Comparison of ENCODE assay signal across 14 cellular contexts in genomic region chr11:67582026-67582425, GRCh38. TPM values are rescaled to one million over a fixed set of nuclear protein-coding genes. Genes with fewer than 3 reads are reported as not detected.
DNase-seq lines count a peak whose midpoint lies in the region; ATAC-seq and TF ChIP-seq lines count a peak whose summit lies in the region.
"Had no signal": no experiment of that assay in that cellular context is flagged by ENCODE, and none has a peak within 500 bp of the region (broad histone marks: within the 10 kb centered on the region; RNA-seq: fewer than 3 reads in every experiment).

No MANE protein-coding gene starts in this region.

- H3K4me2 ChIP-seq in GM23338 = peak overlapping the region; percentile 69

- no peaks in the 10 kb centered on the region for H3K36me3 ChIP-seq in CD4-positive, alpha-beta memory T cell (ENCODE audit: insufficient read depth, low read length)
- H3K36me3 ChIP-seq in GM23338 (ENCODE audit: insufficient read depth) = peaks cover 11% of the 10 kb centered on the region; the same call in 1 of the 2 replicates

- H3K27ac Mint-ChIP-seq in CD4-positive, alpha-beta memory T cell = peak overlapping the region in 5 of 7 donors; percentile 24 to 85 (median 52)
- peak overlapping the region; percentile 2; the same call in 1 of the 2 replicates for H3K27ac Mint-ChIP-seq in GM23338
- no peak overlapping the region for H3K27ac Mint-ChIP-seq in activated naive CD8-positive, alpha-beta T cell treated with anti-CD3 and anti-CD28 coated beads for 36 hours
- H3K27ac Mint-ChIP-seq in naive B cell = peak overlapping the region in 1 of 6 donors; percentile 89
- H3K27ac Mint-ChIP-seq in stimulated activated naive CD8-positive, alpha-beta T cell treated with anti-CD3 and anti-CD28 coated beads, Interleukin-15, amount 100 ng/mL, for 72 hours = no peak overlapping the region

- POLR2A ChIA-PET in CD4-positive, alpha-beta memory T cell (lab: Charles Lee; ENCODE audit: partially characterized antibody) = interaction anchor here (1.5 to 3.4 kb wide), 2 partner anchors 27 to 32 kb away, joined by 3 to 22 read pairs; no protein-coding TSS in a partner anchor

- DNase-seq in CD4-positive, alpha-beta memory T cell = no peak
- no peak for DNase-seq in GM23338 (ENCODE audit: low spot score)
- no peak for DNase-seq in activated naive CD8-positive, alpha-beta T cell treated with anti-CD3 and anti-CD28 coated beads for 36 hours
- DNase-seq in naive B cell = no peak
- no peak for DNase-seq in activated effector memory CD4-positive, alpha-beta T cell treated with anti-CD3 and anti-CD28 coated beads, Interleukin-2, amount 50 U/mL, for 16 hours
- DNase-seq in NAMALWA (ENCODE audit: low spot score) = no peak
- DNase-seq in stimulated activated naive CD8-positive, alpha-beta T cell treated with anti-CD3 and anti-CD28 coated beads, Interleukin-15, amount 100 ng/mL, for 72 hours = no peak
- no peak for DNase-seq in DMS 273 treated with DMSO at 0.1 percent for 48 hours (lab: John Stamatoyannopoulos, UW)
- DNase-seq: activated gamma-delta T cell treated with Interleukin-2 at 50 U/mL for 16 hours, heart right ventricle had no signal

- no peak overlapping the region for H3K27ac ChIP-seq in CD4-positive, alpha-beta memory T cell (ENCODE audit: low read depth, low read length)
- no peak overlapping the region for H3K27ac ChIP-seq in GM23338 (ENCODE audit: low read depth)

- peaks cover 20% of the 10 kb centered on the region for H3K4me1 ChIP-seq in CD4-positive, alpha-beta memory T cell (ENCODE audit: insufficient read depth, low read length)
- H3K4me1 ChIP-seq in GM23338 (ENCODE audit: insufficient read depth) = peaks cover 39% of the 10 kb centered on the region

- H3K9me2 ChIP-seq in GM23338 (ENCODE audit: insufficient read depth) = no peaks in the 10 kb centered on the region

- H3K9me3 Mint-ChIP-seq in CD4-positive, alpha-beta memory T cell = no peaks in the 10 kb centered on the region
- H3K9me3 Mint-ChIP-seq in GM23338 (peaks cover 2% of the 10 kb centered on the region; the same call in 2 of the 3 replicates), naive B cell (no peaks in the 10 kb centered on the region)
- H3K9me3 Mint-ChIP-seq in activated naive CD8-positive, alpha-beta T cell treated with anti-CD3 and anti-CD28 coated beads for 36 hours = peaks cover 5% of the 10 kb centered on the region
- peaks cover 5 to 8% of the 10 kb centered on the region in 2 donors for H3K9me3 Mint-ChIP-seq in stimulated activated naive CD8-positive, alpha-beta T cell treated with anti-CD3 and anti-CD28 coated beads, Interleukin-15, amount 100 ng/mL, for 72 hours

- H3K27me3 ChIP-seq in CD4-positive, alpha-beta memory T cell (ENCODE audit: insufficient read depth, low read length) = no peaks in the 10 kb centered on the region
- H3K27me3 ChIP-seq in GM23338 (ENCODE audit: insufficient read depth) = no peaks in the 10 kb centered on the region

- intact Hi-C loops in CD4-positive, alpha-beta memory T cell (cut with micrococcal nuclease) = no loop called here

- H3F3A ChIP-seq in GM23338 (replicated peaks; ENCODE audit: low read depth) = peaks cover 15% of the 10 kb centered on the region

- no peak for TF ChIP-seq CTCF in GM23338 (conservative IDR thresholded peaks at IDR 0.05; ENCODE audit: low read depth in 2 of 2)

- H4K20me1 ChIP-seq in GM23338 (replicated peaks; ENCODE audit: insufficient read depth) = peaks cover 13% of the 10 kb centered on the region; the same call in 1 of the 2 replicates

- peaks cover 27% of the 10 kb centered on the region for H3K79me2 ChIP-seq in GM23338 (replicated peaks; ENCODE audit: insufficient read depth)

- H3K27me3 Mint-ChIP-seq in CD4-positive, alpha-beta memory T cell = no peaks in the 10 kb centered on the region
- peaks cover 30% of the 10 kb centered on the region for H3K27me3 Mint-ChIP-seq in GM23338 (ENCODE audit: insufficient read depth, low read depth, poor library complexity)
- peaks cover 33% of the 10 kb centered on the region for H3K27me3 Mint-ChIP-seq in activated naive CD8-positive, alpha-beta T cell treated with anti-CD3 and anti-CD28 coated beads for 36 hours
- peaks cover 0 to 6% (median 4%) of the 10 kb centered on the region in 3 donors for H3K27me3 Mint-ChIP-seq in naive B cell
- peaks cover 39% of the 10 kb centered on the region for H3K27me3 Mint-ChIP-seq in stimulated activated naive CD8-positive, alpha-beta T cell treated with anti-CD3 and anti-CD28 coated beads, Interleukin-15, amount 100 ng/mL, for 72 hours

- H3K9me3 ChIP-seq in CD4-positive, alpha-beta memory T cell (ENCODE audit: control insufficient read depth in 1 of 2, low read length in 2 of 2) = no peaks in the 10 kb centered on the region
- H3K9me3 ChIP-seq: heart right ventricle had no signal

- peaks cover 21 to 45% (median 33%) of the 10 kb centered on the region in 4 donors for H3K4me1 Mint-ChIP-seq in CD4-positive, alpha-beta memory T cell
- H3K4me1 Mint-ChIP-seq in GM23338 (peaks cover 58% of the 10 kb centered on the region), naive B cell (peaks cover 57 to 64% (median 58%) of the 10 kb centered on the region in 3 donors)
- peaks cover 39% of the 10 kb centered on the region for H3K4me1 Mint-ChIP-seq in activated naive CD8-positive, alpha-beta T cell treated with anti-CD3 and anti-CD28 coated beads for 36 hours
- H3K4me1 Mint-ChIP-seq in stimulated activated naive CD8-positive, alpha-beta T cell treated with anti-CD3 and anti-CD28 coated beads, Interleukin-15, amount 100 ng/mL, for 72 hours = peaks cover 59% of the 10 kb centered on the region

- no peak overlapping the region for H3K4me3 ChIP-seq in CD4-positive, alpha-beta memory T cell (ENCODE audit: low read length in 2 of 2)
- H3K4me3 ChIP-seq in GM23338 = peak overlapping the region; percentile 17
- H3K4me3 ChIP-seq: smooth muscle cell had no signal

- no peak for ATAC-seq in GM23338
- no peak for ATAC-seq in naive B cell (ENCODE audit: low read depth in 2 of 2)
- ATAC-seq in stimulated activated naive CD8-positive, alpha-beta T cell treated with anti-CD3 and anti-CD28 coated beads, Interleukin-15, amount 100 ng/mL, for 72 hours = no peak
- ATAC-seq: heart right ventricle had no signal

- peak overlapping the region in 6 of 8 donors; percentile 49 to 74 (median 72) for H3K4me3 Mint-ChIP-seq in CD4-positive, alpha-beta memory T cell
- H3K4me3 Mint-ChIP-seq in GM23338 = peak overlapping the region; percentile 96
- peak overlapping the region; percentile 77 for H3K4me3 Mint-ChIP-seq in activated naive CD8-positive, alpha-beta T cell treated with anti-CD3 and anti-CD28 coated beads for 36 hours
- peak overlapping the region in 7 of 8 donors; percentile 8 to 90 (median 77) for H3K4me3 Mint-ChIP-seq in naive B cell
- H3K4me3 Mint-ChIP-seq in stimulated activated naive CD8-positive, alpha-beta T cell treated with anti-CD3 and anti-CD28 coated beads, Interleukin-15, amount 100 ng/mL, for 72 hours = peak overlapping the region in 1 of 2 donors; percentile 97

- H2AFZ ChIP-seq in GM23338 = no peak overlapping the region

- CTCF ChIA-PET in CD4-positive, alpha-beta memory T cell (lab: Charles Lee; ENCODE audit: partially characterized antibody) = interaction anchor here (1.5 to 2.4 kb wide), 2 partner anchors 12 to 47 kb away, joined by 3 to 6 read pairs; partner anchors contain the start of gene NUDT8

- H3K36me3 Mint-ChIP-seq in CD4-positive, alpha-beta memory T cell = peaks cover 0 to 2% of the 10 kb centered on the region in 2 donors
- H3K36me3 Mint-ChIP-seq in GM23338 (ENCODE audit: low read depth) = peaks cover 29% of the 10 kb centered on the region
- H3K36me3 Mint-ChIP-seq in activated naive CD8-positive, alpha-beta T cell treated with anti-CD3 and anti-CD28 coated beads for 36 hours = peaks cover 29% of the 10 kb centered on the region
- H3K36me3 Mint-ChIP-seq in naive B cell = no peaks in the 10 kb centered on the region

TF ChIP-seq in GM23338, 12 proteins besides CTCF, POLR2A, EP300 and RAD21 (continues in another document):
- TF ChIP-seq POLR2AphosphoS5 (IDR thresholded peaks at IDR 0.05; ENCODE audit: low read depth) = no peak

RNA-seq across cellular contexts. Expression of gene GSTP1, which starts 1.6 kb away (rescaled TPM):
- total RNA-seq in CD4-positive, alpha-beta memory T cell = 100 to 1,000 TPM; 134 to 143 TPM
- 100 to 1,000 TPM; 236 to 245 TPM for polyA plus RNA-seq in CD4-positive, alpha-beta memory T cell
- 1,021 and 1,776 TPM in 2 replicates for total RNA-seq in GM23338 (2014; rRNA removed; shearing (Covaris generic))
- 1,881 and 1,914 TPM in 2 replicates for polyA plus RNA-seq in GM23338 (2016; fragmentation: Nextera tagmentation; extraction: Ambion mirVana)
- 100 to 1,000 TPM; 452 to 465 TPM for total RNA-seq in activated naive CD8-positive, alpha-beta T cell treated with anti-CD3 and anti-CD28 coated beads for 36 hours
- 100 to 1,000 TPM; 225 to 406 (median 317) TPM for polyA plus RNA-seq in naive B cell (ENCODE audit: low read depth in 6 of 6)

RNA-seq across cellular contexts. Expression of gene NDUFV1, which starts 24.7 kb away (rescaled TPM):
- 100 to 1,000 TPM; 204 to 212 TPM for total RNA-seq in CD4-positive, alpha-beta memory T cell
- 100 to 1,000 TPM; 124 to 133 TPM for polyA plus RNA-seq in CD4-positive, alpha-beta memory T cell
- 202 and 241 TPM in 2 replicates for total RNA-seq in GM23338 (2014; rRNA removed; shearing (Covaris generic))
- polyA plus RNA-seq in GM23338 (2016; fragmentation: Nextera tagmentation; extraction: Ambion mirVana) (98.6 and 104 TPM in 2 replicates), naive B cell (ENCODE audit: low read depth in 6 of 6) (100 to 1,000 TPM; 110 to 165 (median 124) TPM)
- total RNA-seq in activated naive CD8-positive, alpha-beta T cell treated with anti-CD3 and anti-CD28 coated beads for 36 hours = 100 to 1,000 TPM; 317 to 321 TPM

RNA-seq across cellular contexts. Expression of gene NUDT8, which starts 47.7 kb away (rescaled TPM):
- total RNA-seq in CD4-positive, alpha-beta memory T cell = 1 to 10 TPM; 3.1 to 4.3 TPM
- polyA plus RNA-seq in CD4-positive, alpha-beta memory T cell = 1 to 10 TPM; 2.0 to 4.5 TPM
- 5.0 and 6.6 TPM in 2 replicates for total RNA-seq in GM23338 (2014; rRNA removed; shearing (Covaris generic))
- 15.1 and 16.4 TPM in 2 replicates for polyA plus RNA-seq in GM23338 (2016; fragmentation: Nextera tagmentation; extraction: Ambion mirVana)
- total RNA-seq in activated naive CD8-positive, alpha-beta T cell treated with anti-CD3 and anti-CD28 coated beads for 36 hours = 10 to 100 TPM; 30.2 to 31.0 TPM
- 10 to 100 TPM in 3 of 6 donors, 1 to 10 TPM in 3; 2.9 to 15.3 (median 10.0) TPM for polyA plus RNA-seq in naive B cell (ENCODE audit: low read depth in 6 of 6)

RNA-seq across cellular contexts. Expression of gene TBX10, which starts 57.5 kb away (rescaled TPM):
- total RNA-seq in CD4-positive, alpha-beta memory T cell = not detected
- polyA plus RNA-seq in CD4-positive, alpha-beta memory T cell = not detected
- 0.10 TPM in 1 of 2 replicates, not detected in the other for total RNA-seq in GM23338 (2014; rRNA removed; shearing (Covaris generic))
- polyA plus RNA-seq in GM23338 (2016; fragmentation: Nextera tagmentation; extraction: Ambion mirVana) = not detected in 2 replicates
- not detected for total RNA-seq in activated naive CD8-positive, alpha-beta T cell treated with anti-CD3 and anti-CD28 coated beads for 36 hours
- not detected for polyA plus RNA-seq in naive B cell (ENCODE audit: low read depth in 6 of 6)
- total RNA-seq: G401, H4, mononuclear cell, smooth muscle cell had no signal
- polyA plus RNA-seq: heart right ventricle, smooth muscle cell had no signal

RNA-seq across cellular contexts. Expression of gene CABP2, which starts 58.8 kb away (rescaled TPM):
- total RNA-seq in CD4-positive, alpha-beta memory T cell = not detected
- polyA plus RNA-seq in CD4-positive, alpha-beta memory T cell = not detected
- not detected in 2 replicates for total RNA-seq in GM23338 (2014; rRNA removed; shearing (Covaris generic))
- polyA plus RNA-seq in GM23338 (2016; fragmentation: Nextera tagmentation; extraction: Ambion mirVana) (not detected in 2 replicates), naive B cell (ENCODE audit: low read depth in 6 of 6) (not detected)
- total RNA-seq in activated naive CD8-positive, alpha-beta T cell treated with anti-CD3 and anti-CD28 coated beads for 36 hours = not detected
- total RNA-seq: G401, H4, heart right ventricle, mononuclear cell, smooth muscle cell had no signal
- polyA plus RNA-seq: heart right ventricle, smooth muscle cell had no signal

Comparison
In these comparisons a context has a peak if more than half of its experiments do, and no peak if none do; other contexts are left out.
1. H3K27ac Mint-ChIP-seq: peak in CD4-positive, alpha-beta memory T cell (5 of 7) and GM23338 (single experiment); none in activated naive CD8-positive, alpha-beta T cell treated with anti-CD3 and anti-CD28 coated beads for 36 hours (single experiment) and stimulated activated naive CD8-positive, alpha-beta T cell treated with anti-CD3 and anti-CD28 coated beads, Interleukin-15, amount 100 ng/mL, for 72 hours (0 of 2).